In genomic region chr19:40750035-40750284, GRCh38 we compare ENCODE assay signal across 8 cellular contexts. TPM values are rescaled to one million over a fixed set of nuclear protein-coding genes. Genes with fewer than 3 reads are reported as not detected.
DNase-seq lines count a peak whose midpoint lies in the region; ATAC-seq and TF ChIP-seq lines count a peak whose summit lies in the region.

No MANE protein-coding gene starts in this region.

- no peaks in the 10 kb centered on the region for H3K36me3 ChIP-seq in cardiac muscle cell
- H3K36me3 ChIP-seq in brain microvascular endothelial cell (replicated peaks) = no peaks in the 10 kb centered on the region
- no peaks in the 10 kb centered on the region for H3K36me3 ChIP-seq in uterus

- peak overlapping the region; percentile 52 for H3K4me3 ChIP-seq in cardiac muscle cell
- H3K4me3 ChIP-seq in brain microvascular endothelial cell (ENCODE audit: low read depth, low read length) = peak overlapping the region; percentile 65
- peak overlapping the region; percentile 46 to 60 for H3K4me3 ChIP-seq in uterus

- peaks cover 16% of the 10 kb centered on the region for H3K4me1 ChIP-seq in cardiac muscle cell (ENCODE audit: low read depth)
- H3K4me1 ChIP-seq in uterus = peaks cover 0 to 3% of the 10 kb centered on the region in 2 donors

- TF ChIP-seq POLR2A in uterus (IDR thresholded peaks at IDR 0.05) = no peak

- H3K4me1 Mint-ChIP-seq in memory B cell = peaks cover 35% of the 10 kb centered on the region

- peak overlapping the region; percentile 100 for H3K4me3 Mint-ChIP-seq in memory B cell

- H3K27me3 Mint-ChIP-seq in memory B cell = no peaks in the 10 kb centered on the region

- H3K36me3 Mint-ChIP-seq in memory B cell = peaks cover 5% of the 10 kb centered on the region

- DNase-seq in cardiac muscle cell (ENCODE audit: low read depth in 1 of 2, low spot score in 1 of 2) (no peak), left cardiac atrium (no peak), brain microvascular endothelial cell (no peak), memory B cell (ENCODE audit: low spot score in 2 of 2) (peak in 1 of 2 donors; percentile 10), uterus (no peak), epidermal melanocyte (ENCODE audit: insufficient read length, low spot score) (no peak), 8988T (no peak), NCI-H226 (no peak)

- intact Hi-C loops in left cardiac atrium (cut with DNase I) = loop anchor here in 1 of 2 donors (5.0 kb wide), 1 partner anchor 33 kb away; the partner anchor contains the start of genes COQ8B and ITPKC
- intact Hi-C loops in uterus (cut with DNase I; ENCODE audit: low total_unique reads) = no loop called here

- in situ Hi-C loops in brain microvascular endothelial cell (cut with HindIII; ENCODE audit: low pct_ligation_motif_present, low sequenced_read_pairs) = no loop called here

- H3K9me3 Mint-ChIP-seq in memory B cell = no peaks in the 10 kb centered on the region

- no peak for TF ChIP-seq CTCF in cardiac muscle cell (IDR thresholded peaks at IDR 0.05; ENCODE audit: low read depth, low read length)
- no peak for TF ChIP-seq CTCF in brain microvascular endothelial cell (IDR thresholded peaks at IDR 0.05; ENCODE audit: low read depth, low read length, missing control alignments)
- TF ChIP-seq CTCF in uterus (IDR thresholded peaks at IDR 0.05) = no peak

- H3K27me3 ChIP-seq in cardiac muscle cell = no peaks in the 10 kb centered on the region
- H3K27me3 ChIP-seq in brain microvascular endothelial cell (replicated peaks) = no peaks in the 10 kb centered on the region
- no peaks in the 10 kb centered on the region for H3K27me3 ChIP-seq in uterus

- peak overlapping the region; percentile 95 for H3K27ac Mint-ChIP-seq in memory B cell

- ATAC-seq in left cardiac atrium (no peak), memory B cell (ENCODE audit: low read depth) (no peak)

- peak overlapping the region; percentile 90 for H3K27ac ChIP-seq in cardiac muscle cell
- peak overlapping the region; percentile 83 for H3K27ac ChIP-seq in brain microvascular endothelial cell
- peak overlapping the region; percentile 87 to 94 for H3K27ac ChIP-seq in uterus

- H3K9me3 ChIP-seq in cardiac muscle cell (ENCODE audit: low read depth) (no peaks in the 10 kb centered on the region), uterus (no peaks in the 10 kb centered on the region)

RNA-seq across cellular contexts. Expression of gene ACTMAP, which starts 0.3 kb away (rescaled TPM):
- 7.6 and 9.6 TPM in 2 replicates for total RNA-seq in cardiac muscle cell
- polyA plus RNA-seq in cardiac muscle cell = 30.4 and 40.0 TPM in 2 replicates
- total RNA-seq in left cardiac atrium = 1 to 10 TPM; 4.2 to 6.2 TPM
- total RNA-seq in uterus = 1 to 10 TPM in 1 of 4 donors, under 1 TPM in 1, not detected in 2; 0.48 to 6.1 TPM

RNA-seq across cellular contexts. Expression of gene SNRPA, which starts 1.0 kb away (rescaled TPM):
- total RNA-seq in cardiac muscle cell (158 and 230 TPM in 2 replicates), left cardiac atrium (10 to 100 TPM; 23.1 to 34.9 TPM), uterus (10 to 100 TPM; 12.8 to 70.2 (median 19.0) TPM)
- polyA plus RNA-seq in cardiac muscle cell = 145 and 155 TPM in 2 replicates

RNA-seq across cellular contexts. Expression of gene MIA, which starts 25.4 kb away (rescaled TPM):
- total RNA-seq in cardiac muscle cell (not detected in 2 replicates), left cardiac atrium (1 to 10 TPM in 1 of 2 donors, under 1 TPM in 1; 0.97 to 1.8 TPM), uterus (1 to 10 TPM in 1 of 4 donors, not detected in 3; 2.8 TPM)
- not detected in 2 replicates for polyA plus RNA-seq in cardiac muscle cell

RNA-seq across cellular contexts. Expression of gene RAB4B, which starts 28.1 kb away (rescaled TPM):
- total RNA-seq in cardiac muscle cell (15.8 and 21.8 TPM in 2 replicates), left cardiac atrium (10 to 100 TPM; 15.9 to 17.5 TPM), uterus (10 to 100 TPM in 3 of 4 donors, 1 to 10 TPM in 1; 7.4 to 26.3 (median 18.1) TPM)
- polyA plus RNA-seq in cardiac muscle cell = 21.3 and 38.9 TPM in 2 replicates

RNA-seq across cellular contexts. Expression of gene ITPKC, which starts 33.0 kb away (rescaled TPM):
- total RNA-seq in cardiac muscle cell (19.1 and 19.4 TPM in 2 replicates), left cardiac atrium (10 to 100 TPM; 12.4 to 17.6 TPM), uterus (10 to 100 TPM; 14.4 to 41.5 (median 22.8) TPM)
- 12.5 and 15.4 TPM in 2 replicates for polyA plus RNA-seq in cardiac muscle cell
